9 cellular contexts compared by ENCODE assay signal in genomic region chr22:22156716-22157499, GRCh38.
A peak's percentile ranks its signal among the peaks of the same experiment; 100 is the strongest.
DNase-seq lines count a peak whose midpoint lies in the region; ATAC-seq and FAIRE-seq lines count a peak whose summit lies in the region.
"Had no signal": no experiment of that assay in that cellular context is flagged by ENCODE, and none has a peak within 500 bp of the region (broad histone marks: within the 10 kb centered on the region; RNA-seq: fewer than 3 reads in every experiment).

No MANE protein-coding gene starts in this region.

- no peak overlapping the region for H3K4me3 Mint-ChIP-seq in activated T-cell treated with anti-CD3 and anti-CD28 coated beads, Interleukin-2, amount 50 U/mL, for 72 hours

- peak overlapping the region; percentile 76 for H3K27ac Mint-ChIP-seq in activated T-cell treated with anti-CD3 and anti-CD28 coated beads, Interleukin-2, amount 50 U/mL, for 72 hours

- H3K36me3 ChIP-seq in BLaER1: no peaks in the 10 kb centered on the region

- H3K9ac ChIP-seq in BLaER1: peak overlapping the region; percentile 56; the same call in 1 of the 2 replicates

- peak; percentile 28 for FAIRE-seq in RCC 7860 (lab: Jason Lieb, UNC)
- FAIRE-seq in frontal cortex (lab: Jason Lieb, UNC): no peak
- FAIRE-seq: TTC549 had no signal

- peaks cover 4% of the 10 kb centered on the region for H3K27me3 Mint-ChIP-seq in activated T-cell treated with anti-CD3 and anti-CD28 coated beads, Interleukin-2, amount 50 U/mL, for 72 hours (ENCODE audit: low read depth)

- peak overlapping the region; percentile 65 for H3K27ac ChIP-seq in BLaER1

- H4K20me1 ChIP-seq in BLaER1: no peaks in the 10 kb centered on the region

- no peak overlapping the region for H3K4me3 ChIP-seq in BLaER1

- H3K9me3 Mint-ChIP-seq in activated T-cell treated with anti-CD3 and anti-CD28 coated beads, Interleukin-2, amount 50 U/mL, for 72 hours: no peaks in the 10 kb centered on the region

- DNase-seq in KG1 (lab: John Stamatoyannopoulos, UW): peak; percentile 28
- DNase-seq in RCC 7860 (ENCODE audit: low spot score): peak; percentile 56
- DNase-seq in activated T-cell treated with anti-CD3 and anti-CD28 coated beads, Interleukin-2, amount 50 U/mL, for 72 hours: peak; percentile 74 to 77
- DNase-seq in frontal cortex (ENCODE audit: low spot score in 2 of 2): peak; percentile 5 to 34
- DNase-seq in pulmonary artery endothelial cell (ENCODE audit: low read depth, low spot score): peak; percentile 24

- H3K27me3 ChIP-seq in BLaER1: no peaks in the 10 kb centered on the region

- H3K36me3 Mint-ChIP-seq in activated T-cell treated with anti-CD3 and anti-CD28 coated beads, Interleukin-2, amount 50 U/mL, for 72 hours (ENCODE audit: insufficient read depth in 2 of 2): no peaks in the 10 kb centered on the region

- peak overlapping the region; percentile 70 for H3K4me2 ChIP-seq in BLaER1

- peaks cover 9% of the 10 kb centered on the region for H3K4me1 Mint-ChIP-seq in activated T-cell treated with anti-CD3 and anti-CD28 coated beads, Interleukin-2, amount 50 U/mL, for 72 hours (ENCODE audit: low read depth)

- H3K9me3 ChIP-seq in BLaER1: no peaks in the 10 kb centered on the region

- ATAC-seq in GM19035 (IDR thresholded peaks at IDR 0.05; ENCODE audit: unreplicated experiment) (peak; percentile 68), GM18867 (IDR thresholded peaks at IDR 0.05; ENCODE audit: unreplicated experiment) (no peak)
- peak; percentile 76 to 83 for ATAC-seq in activated T-cell treated with anti-CD3 and anti-CD28 coated beads, Interleukin-2, amount 50 U/mL, for 72 hours (replicated peaks in 1 of 2)

- H3K4me1 ChIP-seq in BLaER1: peaks cover 35% of the 10 kb centered on the region

Comparison
In these comparisons a context has a peak if more than half of its experiments do, and no peak if none do; other contexts are left out.
1. DNase-seq: peak in every context shown above with its lines; median percentile 76 in activated T-cell treated with anti-CD3 and anti-CD28 coated beads, Interleukin-2, amount 50 U/mL, for 72 hours; 56 in RCC 7860; 28 in KG1; 24 in pulmonary artery endothelial cell; 20 in frontal cortex.